10 cellular contexts compared by ENCODE assay signal in the genomic region with DNA sequence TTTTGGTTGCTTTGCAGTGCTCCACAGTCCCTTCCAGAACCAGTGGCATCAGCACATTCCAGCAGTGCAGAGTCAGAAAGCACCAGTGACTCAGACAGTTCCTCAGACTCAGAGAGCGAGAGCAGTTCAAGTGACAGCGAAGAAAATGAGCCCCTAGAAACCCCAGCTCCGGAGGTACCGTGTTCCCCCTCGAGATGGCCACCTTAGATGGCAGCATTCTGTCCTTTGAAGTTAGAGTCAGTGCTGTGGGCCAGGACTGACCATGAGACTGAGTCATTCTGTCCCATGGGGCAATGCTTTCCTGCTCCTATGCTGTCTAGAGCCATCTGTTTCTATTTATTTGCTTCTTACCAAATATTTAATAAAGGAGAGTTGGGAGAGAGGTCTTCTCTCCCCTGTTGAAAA.
DNase-seq lines count a peak whose midpoint lies in the region; ATAC-seq lines count a peak whose summit lies in the region.
"Had no signal": no experiment of that assay in that cellular context is flagged by ENCODE, and none has a peak within 500 bp of the region (broad histone marks: within the 10 kb centered on the region; RNA-seq: fewer than 3 reads in every experiment).

No MANE protein-coding gene starts in this region.

- H3K4me3 ChIP-seq in MG63 (no peak overlapping the region), muscle layer of duodenum (ENCODE audit: low read depth in 1 of 2, low read length in 2 of 2) (no peak overlapping the region)

- H3K27me3 ChIP-seq in MG63 (no peaks in the 10 kb centered on the region), muscle layer of duodenum (ENCODE audit: low read depth, low read length) (no peaks in the 10 kb centered on the region)

- DNase-seq in AG08396 (ENCODE audit: low spot score) = peak; percentile 73
- peak; percentile 60 for DNase-seq in MG63
- DNase-seq in dermis blood vessel endothelial cell = peak; percentile 76
- DNase-seq in NCI-H345 treated with DMSO at 0.1 percent for 48 hours (lab: John Stamatoyannopoulos, UW; ENCODE audit: unreplicated experiment) = no peak
- no peak for DNase-seq in NCI-H510A (lab: John Stamatoyannopoulos, UW)
- DNase-seq: activated CD8-positive, alpha-beta memory T cell treated with anti-CD3 and anti-CD28 coated beads, Interleukin-2, amount 50 U/mL, for 48 hours; naive thymus-derived CD4-positive, alpha-beta T cell had no signal

- ATAC-seq in GM18868 (IDR thresholded peaks at IDR 0.05; ENCODE audit: unreplicated experiment) = no peak
- no peak for ATAC-seq in HG03460 (IDR thresholded peaks at IDR 0.05; ENCODE audit: unreplicated experiment)
- ATAC-seq: naive thymus-derived CD4-positive, alpha-beta T cell had no signal

- H3K36me3 ChIP-seq in MG63 (no peaks in the 10 kb centered on the region), muscle layer of duodenum (ENCODE audit: control insufficient read depth in 1 of 2, insufficient read depth in 2 of 2, low read length in 2 of 2) (peaks cover 15 to 17% of the 10 kb centered on the region in 2 donors)

- no peaks in the 10 kb centered on the region for H3K9me3 ChIP-seq in MG63
- H3K9me3 ChIP-seq in muscle layer of duodenum (ENCODE audit: control insufficient read depth in 1 of 2, low read length in 2 of 2) = no peaks in the 10 kb centered on the region

- peaks cover 13 to 29% of the 10 kb centered on the region in 2 donors for H3K4me1 ChIP-seq in muscle layer of duodenum (ENCODE audit: control insufficient read depth in 1 of 2, insufficient read depth in 2 of 2, low read length in 2 of 2)

- H3K27ac ChIP-seq in muscle layer of duodenum (ENCODE audit: low read length) = peak overlapping the region; percentile 15

Comparison
In these comparisons a context has a peak if more than half of its experiments do, and no peak if none do; other contexts are left out.
1. DNase-seq: peak in AG08396 (single experiment), MG63 (single experiment) and dermis blood vessel endothelial cell (single experiment); none in NCI-H345 treated with DMSO at 0.1 percent for 48 hours (single experiment) and NCI-H510A (single experiment).